Comparison of ENCODE assay signal across 1 cellular context in the genomic region with DNA sequence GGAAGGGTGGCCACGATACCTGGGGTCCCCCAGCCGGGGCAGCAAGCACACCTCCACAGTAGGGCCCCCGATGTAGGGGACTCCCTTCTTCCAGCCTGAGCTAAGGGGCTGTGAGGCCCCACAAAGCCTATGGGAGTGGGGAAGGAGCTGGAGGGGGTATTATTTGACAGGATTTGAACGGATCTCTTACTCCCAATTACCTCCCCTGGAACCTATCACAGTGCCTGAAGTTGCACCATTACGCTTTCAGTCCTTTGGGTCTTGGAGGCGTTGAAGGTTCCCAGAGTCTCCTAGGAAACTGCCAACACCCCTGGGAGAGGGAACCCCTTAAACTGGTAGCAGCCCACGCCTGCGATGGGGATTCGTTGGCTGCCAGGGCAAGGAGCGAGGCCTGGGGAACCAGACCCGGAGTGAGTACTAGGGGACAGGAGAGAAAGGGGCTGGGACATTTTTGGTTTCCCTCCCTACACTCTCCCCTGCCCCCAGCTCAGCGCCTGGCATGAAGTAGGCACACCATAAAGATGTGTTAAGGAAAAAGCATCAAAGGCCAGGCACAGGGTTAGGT.
TF ChIP-seq lines count a peak whose summit lies in the region.

No MANE protein-coding gene starts in this region.

TF ChIP-seq in HCT116, 20 proteins besides CTCF, POLR2A, EP300 and RAD21 (continued from another document):
- TF ChIP-seq, protein P1, sequence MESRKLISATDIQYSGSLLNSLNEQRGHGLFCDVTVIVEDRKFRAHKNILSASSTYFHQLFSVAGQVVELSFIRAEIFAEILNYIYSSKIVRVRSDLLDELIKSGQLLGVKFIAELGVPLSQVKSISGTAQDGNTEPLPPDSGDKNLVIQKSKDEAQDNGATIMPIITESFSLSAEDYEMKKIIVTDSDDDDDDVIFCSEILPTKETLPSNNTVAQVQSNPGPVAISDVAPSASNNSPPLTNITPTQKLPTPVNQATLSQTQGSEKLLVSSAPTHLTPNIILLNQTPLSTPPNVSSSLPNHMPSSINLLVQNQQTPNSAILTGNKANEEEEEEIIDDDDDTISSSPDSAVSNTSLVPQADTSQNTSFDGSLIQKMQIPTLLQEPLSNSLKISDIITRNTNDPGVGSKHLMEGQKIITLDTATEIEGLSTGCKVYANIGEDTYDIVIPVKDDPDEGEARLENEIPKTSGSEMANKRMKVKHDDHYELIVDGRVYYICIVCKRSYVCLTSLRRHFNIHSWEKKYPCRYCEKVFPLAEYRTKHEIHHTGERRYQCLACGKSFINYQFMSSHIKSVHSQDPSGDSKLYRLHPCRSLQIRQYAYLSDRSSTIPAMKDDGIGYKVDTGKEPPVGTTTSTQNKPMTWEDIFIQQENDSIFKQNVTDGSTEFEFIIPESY (IDR thresholded peaks at IDR 0.05; ENCODE audit: extremely low read depth, insufficient replicate concordance, low read length), result no peak
- TF ChIP-seq, protein P2, sequence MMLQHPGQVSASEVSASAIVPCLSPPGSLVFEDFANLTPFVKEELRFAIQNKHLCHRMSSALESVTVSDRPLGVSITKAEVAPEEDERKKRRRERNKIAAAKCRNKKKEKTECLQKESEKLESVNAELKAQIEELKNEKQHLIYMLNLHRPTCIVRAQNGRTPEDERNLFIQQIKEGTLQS (IDR thresholded peaks at IDR 0.05), result no peak
- TF ChIP-seq EGR1 (IDR thresholded peaks at IDR 0.05; ENCODE audit: low read depth), result no peak
- TF ChIP-seq SRF (IDR thresholded peaks at IDR 0.05; ENCODE audit: low read depth), result no peak
- TF ChIP-seq CBX3 (IDR thresholded peaks at IDR 0.05; ENCODE audit: low read depth), result no peak
- no peak for TF ChIP-seq POLR2AphosphoS5 (IDR thresholded peaks at IDR 0.05; ENCODE audit: low read depth, low read length)
- no peak for TF ChIP-seq SP1 (IDR thresholded peaks at IDR 0.05; ENCODE audit: low read depth)
- TF ChIP-seq EZH2phosphoT487 (IDR thresholded peaks at IDR 0.05; ENCODE audit: borderline replicate concordance), result no peak
- TF ChIP-seq, protein P3, sequence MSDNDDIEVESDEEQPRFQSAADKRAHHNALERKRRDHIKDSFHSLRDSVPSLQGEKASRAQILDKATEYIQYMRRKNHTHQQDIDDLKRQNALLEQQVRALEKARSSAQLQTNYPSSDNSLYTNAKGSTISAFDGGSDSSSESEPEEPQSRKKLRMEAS (IDR thresholded peaks at IDR 0.05), result no peak
- TF ChIP-seq JUND (IDR thresholded peaks at IDR 0.05), result no peak
- no peak for TF ChIP-seq ELF1 (IDR thresholded peaks at IDR 0.05; ENCODE audit: borderline replicate concordance, low read depth)
- TF ChIP-seq FOSL1 (IDR thresholded peaks at IDR 0.05; ENCODE audit: low read depth), result no peak
- no peak for TF ChIP-seq TCF7L2 (IDR thresholded peaks at IDR 0.05; ENCODE audit: borderline replicate concordance, extremely low read depth, insufficient read depth, insufficient read length)
- no peak for TF ChIP-seq ZNF274 (IDR thresholded peaks at IDR 0.05; ENCODE audit: low read depth, low read length)
- no peak for TF ChIP-seq CEBPB (IDR thresholded peaks at IDR 0.05; ENCODE audit: low read depth)
- TF ChIP-seq ZFX (IDR thresholded peaks at IDR 0.05), result no peak
- TF ChIP-seq SIN3A (IDR thresholded peaks at IDR 0.05; ENCODE audit: low read depth), result no peak
